Comparison of ENCODE assay signal across 8 cellular contexts in genomic region chr1:44485229-44485932, GRCh38.
DNase-seq lines count a peak whose midpoint lies in the region; ATAC-seq lines count a peak whose summit lies in the region.

No MANE protein-coding gene starts in this region.

- ATAC-seq in left lobe of liver, result no peak

- DNase-seq in NCI-H2171 treated with DMSO at 0.1 percent for 48 hours (lab: John Stamatoyannopoulos, UW), result peak; percentile 40
- no peak for DNase-seq in NCI-H2171 (lab: John Stamatoyannopoulos, UW)
- DNase-seq in SKM-1 treated with dmso at 0.1 percent for 144 hours (lab: John Stamatoyannopoulos, UW; ENCODE audit: unreplicated experiment), result peak; percentile 73
- peak; percentile 73 for DNase-seq in glomerular endothelial cell (ENCODE audit: extremely low read depth, low read depth, low spot score)
- peak; percentile 63 for DNase-seq in superior temporal gyrus (ENCODE audit: extremely low spot score)
- no peak for DNase-seq in left lobe of liver (ENCODE audit: low spot score)
- DNase-seq in stimulated activated CD8-positive, alpha-beta memory T cell treated with anti-CD3 and anti-CD28 coated beads, Interleukin-4, amount 100 ng/mL, for 48 hours, result no peak
- no peak for DNase-seq in iPS-NIHi7 (ENCODE audit: extremely low spot score)

Comparison
In these comparisons a context has a peak if more than half of its experiments do, and no peak if none do; other contexts are left out.
1. DNase-seq: peak in NCI-H2171 treated with DMSO at 0.1 percent for 48 hours (single experiment), SKM-1 treated with dmso at 0.1 percent for 144 hours (single experiment), glomerular endothelial cell (single experiment) and superior temporal gyrus (single experiment); none in NCI-H2171 (single experiment), left lobe of liver (single experiment), stimulated activated CD8-positive, alpha-beta memory T cell treated with anti-CD3 and anti-CD28 coated beads, Interleukin-4, amount 100 ng/mL, for 48 hours (single experiment) and iPS-NIHi7 (single experiment).